8 cellular contexts compared by ENCODE assay signal in genomic region chr17:77423589-77424451, GRCh38.
DNase-seq lines count a peak whose midpoint lies in the region; ATAC-seq, FAIRE-seq and TF ChIP-seq lines count a peak whose summit lies in the region.

No MANE protein-coding gene starts in this region.

- H3K27ac ChIP-seq in brain microvascular endothelial cell (peak overlapping the region; percentile 88), kidney (ENCODE audit: low read depth in 2 of 2, low read length in 2 of 2) (peak overlapping the region; percentile 76 to 83)

- no peak for FAIRE-seq in kidney (lab: Jason Lieb, UNC)

- DNase-seq in HK-2 (ENCODE audit: unreplicated experiment) (peak; percentile 86), brain microvascular endothelial cell (peak; percentile 87), kidney (peak; percentile 95), NCI-H1694 treated with DMSO at 0.1 percent for 48 hours (lab: John Stamatoyannopoulos, UW) (no peak), NCI-H526 (lab: John Stamatoyannopoulos, UW) (no peak)
- no peak for DNase-seq in stimulated activated effector memory CD8-positive, alpha-beta T cell treated with anti-CD3 and anti-CD28 coated beads, Interleukin-12 subunit alpha, Interleukin-12 subunit beta, amount 100 ng/mL, for 72 hours (ENCODE audit: low spot score in 2 of 2)

- no peaks in the 10 kb centered on the region for H3K9me3 ChIP-seq in kidney (ENCODE audit: control insufficient read depth in 1 of 2, low read length in 2 of 2)

- TF ChIP-seq CTCF in brain microvascular endothelial cell (IDR thresholded peaks at IDR 0.05; ENCODE audit: low read depth, low read length, missing control alignments) (no peak), kidney (IDR thresholded peaks at IDR 0.05; ENCODE audit: borderline replicate concordance, extremely low read depth, insufficient read depth) (no peak)

- H3K4me3 Mint-ChIP-seq in stimulated activated effector memory CD8-positive, alpha-beta T cell treated with anti-CD3 and anti-CD28 coated beads, Interleukin-12 subunit alpha, Interleukin-12 subunit beta, amount 100 ng/mL, for 72 hours: no peak overlapping the region

- in situ Hi-C loops in brain microvascular endothelial cell (cut with HindIII; ENCODE audit: low pct_ligation_motif_present, low sequenced_read_pairs): no loop called here

- ATAC-seq in stimulated activated effector memory CD8-positive, alpha-beta T cell treated with anti-CD3 and anti-CD28 coated beads, Interleukin-12 subunit alpha, Interleukin-12 subunit beta, amount 100 ng/mL, for 72 hours: no peak
- ATAC-seq in HG03095 (IDR thresholded peaks at IDR 0.05; ENCODE audit: unreplicated experiment) (no peak), GM21515 (IDR thresholded peaks at IDR 0.05; ENCODE audit: unreplicated experiment) (no peak)

- H3K27ac Mint-ChIP-seq in stimulated activated effector memory CD8-positive, alpha-beta T cell treated with anti-CD3 and anti-CD28 coated beads, Interleukin-12 subunit alpha, Interleukin-12 subunit beta, amount 100 ng/mL, for 72 hours: peak overlapping the region; percentile 75

- no peaks in the 10 kb centered on the region for H3K9me3 Mint-ChIP-seq in stimulated activated effector memory CD8-positive, alpha-beta T cell treated with anti-CD3 and anti-CD28 coated beads, Interleukin-12 subunit alpha, Interleukin-12 subunit beta, amount 100 ng/mL, for 72 hours

- no peaks in the 10 kb centered on the region for H3K27me3 ChIP-seq in brain microvascular endothelial cell (replicated peaks)

- H3K4me3 ChIP-seq in brain microvascular endothelial cell (ENCODE audit: low read depth, low read length) (no peak overlapping the region), kidney (ENCODE audit: low read length in 2 of 2) (no peak overlapping the region)

- peak overlapping the region in 1 of 2 donors; percentile 47 for H3K9ac ChIP-seq in kidney (ENCODE audit: low read length in 2 of 2)

- H3K36me3 ChIP-seq in brain microvascular endothelial cell (replicated peaks): no peaks in the 10 kb centered on the region
- H3K36me3 ChIP-seq in kidney (ENCODE audit: control insufficient read depth in 1 of 2, insufficient read depth in 2 of 2, low read length in 2 of 2): no peaks in the 10 kb centered on the region

- peaks cover 39 to 71% of the 10 kb centered on the region in 2 donors for H3K4me1 ChIP-seq in kidney (ENCODE audit: control insufficient read depth in 1 of 2, insufficient read depth in 1 of 2, low read depth in 1 of 2, low read length in 2 of 2)

- intact Hi-C loops in kidney (cut with DNase I): no loop called here

- H3K36me3 Mint-ChIP-seq in stimulated activated effector memory CD8-positive, alpha-beta T cell treated with anti-CD3 and anti-CD28 coated beads, Interleukin-12 subunit alpha, Interleukin-12 subunit beta, amount 100 ng/mL, for 72 hours: peaks cover 17% of the 10 kb centered on the region

- peaks cover 64% of the 10 kb centered on the region for H3K4me1 Mint-ChIP-seq in stimulated activated effector memory CD8-positive, alpha-beta T cell treated with anti-CD3 and anti-CD28 coated beads, Interleukin-12 subunit alpha, Interleukin-12 subunit beta, amount 100 ng/mL, for 72 hours

Comparison
In these comparisons a context has a peak if more than half of its experiments do, and no peak if none do; other contexts are left out.
1. DNase-seq: peak in HK-2 (single experiment), brain microvascular endothelial cell (single experiment) and kidney (single experiment); none in stimulated activated effector memory CD8-positive, alpha-beta T cell treated with anti-CD3 and anti-CD28 coated beads, Interleukin-12 subunit alpha, Interleukin-12 subunit beta, amount 100 ng/mL, for 72 hours (0 of 2), NCI-H1694 treated with DMSO at 0.1 percent for 48 hours (single experiment) and NCI-H526 (0 of 2).